8 cellular contexts compared by ENCODE assay signal in genomic region chr6:169752074-169752623, GRCh38. TPM values are rescaled to one million over a fixed set of nuclear protein-coding genes. Genes with fewer than 3 reads are reported as not detected.
DNase-seq lines count a peak whose midpoint lies in the region; ATAC-seq and TF ChIP-seq lines count a peak whose summit lies in the region.

No MANE protein-coding gene starts in this region.

- peak overlapping the region; percentile 99 for H3K27ac Mint-ChIP-seq in T-helper 17 cell

- H3K4me1 ChIP-seq in left ventricle myocardium inferior: peaks cover 34% of the 10 kb centered on the region

- H3K27me3 ChIP-seq in left ventricle myocardium inferior (ENCODE audit: low read depth): no peaks in the 10 kb centered on the region

- H3K4me3 ChIP-seq in left ventricle myocardium inferior (peak overlapping the region; percentile 89), fibroblast of pulmonary artery (replicated peaks; ENCODE audit: low read depth, low read length) (peak overlapping the region; percentile 92)

- peaks cover 5% of the 10 kb centered on the region for H3K36me3 Mint-ChIP-seq in T-helper 17 cell (ENCODE audit: low read depth)

- TF ChIP-seq CTCF in left ventricle myocardium inferior (IDR thresholded peaks at IDR 0.05; ENCODE audit: borderline replicate concordance) (no peak), fibroblast of pulmonary artery (IDR thresholded peaks at IDR 0.05; ENCODE audit: low read length, missing control alignments) (no peak)

- intact Hi-C loops in left ventricle myocardium inferior (cut with micrococcal nuclease): no loop called here
- intact Hi-C loops in cardiac septum (cut with DNase I): loop anchor here (5.0 kb wide), 1 partner anchor 800 kb away; the partner anchor contains the start of genes PSMB1 and TBP

- no peaks in the 10 kb centered on the region for H3K9me3 ChIP-seq in left ventricle myocardium inferior (replicated peaks)
- H3K9me3 ChIP-seq in T-helper 17 cell (ENCODE audit: control insufficient read depth, low read length, poor library complexity, severe bottlenecking): no peaks in the 10 kb centered on the region

- ATAC-seq in T-helper 17 cell (peak; percentile 35), HG03045 (IDR thresholded peaks at IDR 0.05; ENCODE audit: unreplicated experiment) (no peak)

- peak overlapping the region; percentile 96 for H3K27ac ChIP-seq in left ventricle myocardium inferior (replicated peaks)

- peak overlapping the region; percentile 98 for H3K4me3 Mint-ChIP-seq in T-helper 17 cell

- DNase-seq in left ventricle myocardium inferior (no peak), cardiac septum (ENCODE audit: low spot score) (no peak), T-helper 17 cell (no peak), fibroblast of pulmonary artery (ENCODE audit: low read depth) (no peak), renal cortical epithelial cell (ENCODE audit: low read depth) (peak; percentile 4), superior temporal gyrus (ENCODE audit: extremely low spot score) (no peak), NCI-H187 treated with DMSO at 0.1 percent for 48 hours (lab: John Stamatoyannopoulos, UW) (no peak)

- peaks cover 26% of the 10 kb centered on the region for H3K4me1 Mint-ChIP-seq in T-helper 17 cell

- H3K36me3 ChIP-seq in left ventricle myocardium inferior: peaks cover 8% of the 10 kb centered on the region

- H3K27me3 Mint-ChIP-seq in T-helper 17 cell: no peaks in the 10 kb centered on the region

RNA-seq across cellular contexts. Expression of gene ERMARD, which starts 0.7 kb away (rescaled TPM):
- total RNA-seq in left ventricle myocardium inferior (9.3 TPM), cardiac septum (11.3 TPM), T-helper 17 cell (10 to 100 TPM; 28.9 to 31.7 TPM), renal cortical epithelial cell (16.7 and 20.1 TPM in 2 replicates)

RNA-seq across cellular contexts. Expression of gene DYNLT2, which starts 0.8 kb away (rescaled TPM):
- total RNA-seq in left ventricle myocardium inferior: 0.66 TPM
- 0.83 TPM for total RNA-seq in cardiac septum
- 1 to 10 TPM; 3.0 to 3.9 TPM for total RNA-seq in T-helper 17 cell
- 0.35 and 0.75 TPM in 2 replicates for total RNA-seq in renal cortical epithelial cell

RNA-seq across cellular contexts. Expression of gene PHF10, which starts 27.8 kb away (rescaled TPM):
- total RNA-seq in left ventricle myocardium inferior: 56.6 TPM
- 56.6 TPM for total RNA-seq in cardiac septum
- 10 to 100 TPM; 64.3 to 67.1 TPM for total RNA-seq in T-helper 17 cell
- total RNA-seq in renal cortical epithelial cell: 28.3 and 48.9 TPM in 2 replicates

RNA-seq across cellular contexts. Expression of gene C6orf120, which starts 50.2 kb away (rescaled TPM):
- total RNA-seq in left ventricle myocardium inferior (14.0 TPM), cardiac septum (13.6 TPM), T-helper 17 cell (10 to 100 TPM; 16.3 to 17.8 TPM), renal cortical epithelial cell (31.8 and 45.9 TPM in 2 replicates)

RNA-seq across cellular contexts. Expression of gene WDR27, which starts 50.3 kb away (rescaled TPM):
- 9.1 TPM for total RNA-seq in left ventricle myocardium inferior
- 7.2 TPM for total RNA-seq in cardiac septum
- total RNA-seq in T-helper 17 cell: 10 to 100 TPM; 25.7 to 26.0 TPM
- 7.1 and 27.5 TPM in 2 replicates for total RNA-seq in renal cortical epithelial cell
